ENCODE assay signal across 8 cellular contexts in the genomic region with DNA sequence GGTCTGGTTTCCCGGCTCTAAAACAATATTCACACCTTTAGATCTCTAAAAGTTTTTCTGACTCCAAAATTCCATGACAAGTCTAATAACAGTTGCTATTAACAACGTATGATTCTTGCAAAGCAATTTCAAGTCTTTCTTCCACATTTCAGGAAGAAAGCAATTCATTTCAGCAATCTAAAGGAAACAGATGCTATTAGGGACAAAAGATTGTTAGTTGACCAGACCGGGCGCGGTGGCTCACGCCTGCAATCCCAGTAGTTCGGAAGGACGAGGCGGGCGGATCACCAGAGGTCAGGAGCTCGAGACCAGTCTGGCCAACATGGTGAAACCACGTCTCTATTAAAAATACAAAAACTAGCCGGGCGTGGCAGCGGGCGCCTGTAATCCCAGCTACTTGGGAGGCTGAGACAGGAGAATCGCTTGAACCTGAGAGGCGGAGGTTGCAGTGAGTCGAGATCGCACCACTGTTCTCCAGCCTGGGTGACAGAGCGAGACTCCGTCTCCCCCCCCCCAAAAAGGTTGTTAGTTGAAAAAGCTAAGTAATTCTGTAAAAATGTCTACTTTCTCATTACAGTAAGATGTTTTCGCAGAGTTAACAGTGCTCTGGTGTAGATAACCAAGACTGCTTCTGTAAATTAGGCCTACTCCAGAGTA. TPM values are rescaled to one million over a fixed set of nuclear protein-coding genes. Genes with fewer than 3 reads are reported as not detected.
DNase-seq lines count a peak whose midpoint lies in the region; ATAC-seq and TF ChIP-seq lines count a peak whose summit lies in the region.

No MANE protein-coding gene starts in this region.

- peak overlapping the region; percentile 87 to 99 (median 98) for H3K27ac ChIP-seq in heart left ventricle

- WGBS in heart left ventricle, 4 donors, result 40 to 55% (median 50%) methylated on average over 20 to 23 of the region's 23 CpGs

- intact Hi-C loops in heart left ventricle (cut with DNase I), result loop anchor here in 4 of 10 donors (5.0 to 10.0 kb wide), 2 partner anchors 124 to 127 kb away; partner anchors contain the start of genes GON7 (in 4 of the 4) and UBR7 (in 4 of the 4)

- no peak for DNase-seq in WTC11 (ENCODE audit: low spot score)
- DNase-seq in heart left ventricle, result peak in 4 of 5 donors; percentile 43 to 76 (median 60)
- DNase-seq in retinal pigment epithelial cell (ENCODE audit: low read depth), result no peak

- no peaks in the 10 kb centered on the region for H3K9me3 ChIP-seq in heart left ventricle

- peaks cover 4% of the 10 kb centered on the region for H3K9me3 Mint-ChIP-seq in WTC11

- CTCF ChIA-PET in WTC11 (lab: Charles Lee), result interaction anchor here (1.0 kb wide), 1 partner anchor 124 kb away, joined by 5 read pairs; the partner anchor contains the start of gene UBR7

- peaks cover 0 to 62% (median 30%) of the 10 kb centered on the region in 12 donors for H3K4me1 ChIP-seq in heart left ventricle

- POLR2A ChIA-PET in WTC11 (lab: Charles Lee), result no interaction called here

- no peaks in the 10 kb centered on the region for H3K27me3 ChIP-seq in heart left ventricle

- H3K27me3 Mint-ChIP-seq in WTC11 (ENCODE audit: low read depth), result no peaks in the 10 kb centered on the region

- no peaks in the 10 kb centered on the region for H3K36me3 ChIP-seq in heart left ventricle

- TF ChIP-seq CTCF in GM12875 (IDR thresholded peaks at IDR 0.05; ENCODE audit: borderline replicate concordance, insufficient read depth, low read depth, low read length) (no peak), WTC11 (IDR thresholded peaks at IDR 0.05) (no peak), heart left ventricle (IDR thresholded peaks at IDR 0.05) (no peak), retinal pigment epithelial cell (conservative IDR thresholded peaks at IDR 0.05; ENCODE audit: low read depth, low read length) (no peak)

- TF ChIP-seq POLR2A in heart left ventricle (IDR thresholded peaks at IDR 0.05), result no peak

- ATAC-seq in WTC11 (no peak), heart left ventricle (peak in 1 of 4 donors; percentile 27), GM21619 (IDR thresholded peaks at IDR 0.05; ENCODE audit: unreplicated experiment) (no peak), GM21390 (IDR thresholded peaks at IDR 0.05; ENCODE audit: unreplicated experiment) (no peak), GM19467 (IDR thresholded peaks at IDR 0.05; ENCODE audit: unreplicated experiment) (no peak), HG03095 (IDR thresholded peaks at IDR 0.05; ENCODE audit: unreplicated experiment) (no peak)

- peak overlapping the region; percentile 77 for H3K4me3 ChIP-seq in GM12875 (ENCODE audit: low read depth, low read length)
- peak overlapping the region; percentile 61 to 98 (median 90) for H3K4me3 ChIP-seq in heart left ventricle
- peak overlapping the region; percentile 73 for H3K4me3 ChIP-seq in retinal pigment epithelial cell (ENCODE audit: low read length)

- peak overlapping the region; percentile 89 for H3K4me3 Mint-ChIP-seq in WTC11

- peak overlapping the region; percentile 87 for H3K27ac Mint-ChIP-seq in WTC11

- peaks cover 11% of the 10 kb centered on the region for H3K36me3 Mint-ChIP-seq in WTC11

- H3K4me1 Mint-ChIP-seq in WTC11, result peaks cover 43% of the 10 kb centered on the region

TF ChIP-seq in WTC11, 78 proteins besides CTCF, POLR2A, EP300 and RAD21:
- TF ChIP-seq NR3C1 (CRISPR knock-in tag; conservative IDR thresholded peaks at IDR 0.05; ENCODE audit: low read depth) (no peak), ATF1 (CRISPR knock-in tag; IDR thresholded peaks at IDR 0.05) (no peak), FOXK1 (CRISPR knock-in tag; IDR thresholded peaks at IDR 0.05) (no peak), ZNF263 (CRISPR knock-in tag; IDR thresholded peaks at IDR 0.05; ENCODE audit: low read depth) (no peak)
- TF ChIP-seq, protein P1, sequence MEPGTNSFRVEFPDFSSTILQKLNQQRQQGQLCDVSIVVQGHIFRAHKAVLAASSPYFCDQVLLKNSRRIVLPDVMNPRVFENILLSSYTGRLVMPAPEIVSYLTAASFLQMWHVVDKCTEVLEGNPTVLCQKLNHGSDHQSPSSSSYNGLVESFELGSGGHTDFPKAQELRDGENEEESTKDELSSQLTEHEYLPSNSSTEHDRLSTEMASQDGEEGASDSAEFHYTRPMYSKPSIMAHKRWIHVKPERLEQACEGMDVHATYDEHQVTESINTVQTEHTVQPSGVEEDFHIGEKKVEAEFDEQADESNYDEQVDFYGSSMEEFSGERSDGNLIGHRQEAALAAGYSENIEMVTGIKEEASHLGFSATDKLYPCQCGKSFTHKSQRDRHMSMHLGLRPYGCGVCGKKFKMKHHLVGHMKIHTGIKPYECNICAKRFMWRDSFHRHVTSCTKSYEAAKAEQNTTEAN (CRISPR knock-in tag; IDR thresholded peaks at IDR 0.05), result no peak
TF ChIP-seq in WTC11: peak in this region for 0.

RNA-seq across cellular contexts. Expression of gene BTBD7, which starts 1.3 kb away (rescaled TPM):
- total RNA-seq in WTC11 (2021) (29.2 to 34.1 TPM (median 31.3 TPM) in 3 replicates), heart left ventricle (10 to 100 TPM; 10.6 to 34.0 (median 20.8) TPM)
- polyA plus RNA-seq in heart left ventricle, result 1 to 10 TPM; 7.2 to 8.7 TPM

RNA-seq across cellular contexts. Expression of gene COX8C, which starts 15.5 kb away (rescaled TPM):
- total RNA-seq in WTC11 (2021) (not detected in 3 replicates), heart left ventricle (1 to 10 TPM in 3 of 9 donors, under 1 TPM in 3, not detected in 3; 0.60 to 2.0 (median 0.89) TPM)
- not detected for polyA plus RNA-seq in heart left ventricle

Comparison
In these comparisons a context has a peak if more than half of its experiments do, and no peak if none do; other contexts are left out.
1. DNase-seq: peak in heart left ventricle (4 of 5); none in WTC11 (single experiment) and retinal pigment epithelial cell (single experiment).
2. Peak in every context shown above with its lines, with median percentiles within 50 percentile points of each other: H3K4me3 ChIP-seq.